ENCODE assay signal across 8 cellular contexts in the genomic region with DNA sequence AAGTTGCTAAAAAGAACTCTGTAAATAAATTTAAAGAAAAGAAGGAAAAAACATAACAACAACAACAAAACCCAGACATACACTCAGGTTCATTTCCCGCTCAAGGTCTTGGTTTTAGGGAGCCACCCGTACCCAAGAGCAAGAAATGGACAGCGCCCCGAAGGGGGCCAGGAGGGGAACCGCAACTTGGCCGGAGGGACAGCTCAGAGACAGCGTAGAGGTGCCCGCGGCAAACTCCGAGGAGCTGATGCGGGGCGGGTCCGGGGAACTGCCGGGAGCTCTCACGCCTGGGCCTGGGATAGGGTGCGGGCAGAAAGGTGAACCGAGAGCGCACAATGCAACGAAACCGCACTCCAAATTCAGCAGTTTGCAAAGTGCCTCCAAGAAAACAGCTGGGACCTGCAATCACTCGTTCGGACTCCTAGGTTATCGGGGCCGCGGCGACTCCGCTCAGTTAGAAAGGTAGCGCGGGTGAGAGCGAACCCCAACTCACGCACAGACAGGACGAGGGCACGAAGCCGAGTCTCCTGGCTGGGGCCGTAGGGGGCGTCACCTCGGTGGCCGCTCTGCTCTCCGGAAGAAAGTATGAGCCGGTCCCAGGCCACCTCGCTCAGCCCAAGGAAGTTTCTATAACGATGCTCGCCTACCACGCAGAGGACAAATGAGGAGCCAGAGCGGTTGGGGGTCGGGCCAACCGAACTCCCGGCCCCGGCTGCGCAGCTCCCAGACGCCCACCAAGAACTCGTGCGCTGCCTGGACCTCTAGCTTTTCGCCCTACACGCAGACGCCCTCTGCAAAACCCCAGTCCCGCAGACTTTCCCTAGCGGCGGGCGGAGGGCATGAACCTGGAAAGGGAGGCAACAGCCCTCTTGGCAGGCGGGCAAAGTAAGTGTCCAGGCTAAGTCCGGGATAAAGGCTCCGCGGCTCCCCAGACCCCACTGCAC. TPM values are rescaled to one million over a fixed set of nuclear protein-coding genes. Genes with fewer than 3 reads are reported as not detected.
DNase-seq lines count a peak whose midpoint lies in the region; ATAC-seq, FAIRE-seq and TF ChIP-seq lines count a peak whose summit lies in the region.

No MANE protein-coding gene starts in this region.

- H3K9me3 Mint-ChIP-seq in stimulated activated naive CD8-positive, alpha-beta T cell treated with anti-CD3 and anti-CD28 coated beads, Interleukin-15, amount 100 ng/mL, for 72 hours = no peaks in the 10 kb centered on the region

- TF ChIP-seq POLR2A in GM12892 (IDR thresholded peaks at IDR 0.05; ENCODE audit: low read depth, low read length) = no peak

- H3K9me3 ChIP-seq in lower lobe of right lung = no peaks in the 10 kb centered on the region

- H3K4me3 Mint-ChIP-seq in stimulated activated naive CD8-positive, alpha-beta T cell treated with anti-CD3 and anti-CD28 coated beads, Interleukin-15, amount 100 ng/mL, for 72 hours = peak overlapping the region; percentile 87 to 88

- TF ChIP-seq CTCF in dorsolateral prefrontal cortex (IDR thresholded peaks at IDR 0.05 in 54 of 56, conservative IDR thresholded peaks at IDR 0.05 in 2 of 56; ENCODE audit: low read depth in 1 of 56, partially characterized antibody in 56 of 56) (peak in 9 of 56 donors; percentile 6 to 33 (median 11)), lower lobe of right lung (IDR thresholded peaks at IDR 0.05) (peak; percentile 28)

- H3K27ac Mint-ChIP-seq in stimulated activated naive CD8-positive, alpha-beta T cell treated with anti-CD3 and anti-CD28 coated beads, Interleukin-15, amount 100 ng/mL, for 72 hours = no peak overlapping the region

- H3K27me3 Mint-ChIP-seq in stimulated activated naive CD8-positive, alpha-beta T cell treated with anti-CD3 and anti-CD28 coated beads, Interleukin-15, amount 100 ng/mL, for 72 hours = peaks cover 62% of the 10 kb centered on the region

- DNase-seq in NCI-H2107 treated with DMSO at 0.1 percent for 48 hours (lab: John Stamatoyannopoulos, UW; ENCODE audit: unreplicated experiment) (peak; percentile 0), NCI-H2107 (lab: John Stamatoyannopoulos, UW) (no peak), SW480 (ENCODE audit: low spot score) (peak; percentile 27), dorsolateral prefrontal cortex (no peak), lower lobe of right lung (peak; percentile 71), GM12892 (ENCODE audit: insufficient read length) (no peak)
- peak; percentile 17 to 37 for DNase-seq in stimulated activated naive CD8-positive, alpha-beta T cell treated with anti-CD3 and anti-CD28 coated beads, Interleukin-15, amount 100 ng/mL, for 72 hours

- peaks cover 10% of the 10 kb centered on the region for H3K4me1 ChIP-seq in lower lobe of right lung

- H3K4me1 Mint-ChIP-seq in stimulated activated naive CD8-positive, alpha-beta T cell treated with anti-CD3 and anti-CD28 coated beads, Interleukin-15, amount 100 ng/mL, for 72 hours = peaks cover 28% of the 10 kb centered on the region

- H3K4me3 ChIP-seq in dorsolateral prefrontal cortex (peak overlapping the region; percentile 34 to 77 (median 59)), lower lobe of right lung (peak overlapping the region; percentile 68)

- H3K27ac ChIP-seq in dorsolateral prefrontal cortex (peak overlapping the region in 1 of 59 donors; percentile 11), lower lobe of right lung (peak overlapping the region; percentile 81)

- no peak for FAIRE-seq in GM12892 (lab: Jason Lieb, UNC)

- H3K36me3 ChIP-seq in lower lobe of right lung = no peaks in the 10 kb centered on the region

- ATAC-seq in lower lobe of right lung = peak; percentile 54 to 73
- peak; percentile 43 for ATAC-seq in stimulated activated naive CD8-positive, alpha-beta T cell treated with anti-CD3 and anti-CD28 coated beads, Interleukin-15, amount 100 ng/mL, for 72 hours
- ATAC-seq in HG03442 (IDR thresholded peaks at IDR 0.05; ENCODE audit: unreplicated experiment) = no peak

- intact Hi-C loops in dorsolateral prefrontal cortex (cut with DNase I) (no loop called here), lower lobe of right lung (cut with DNase I) (no loop called here)

- H3K27me3 ChIP-seq in dorsolateral prefrontal cortex = peaks cover 0 to 45% (median 16%) of the 10 kb centered on the region in 45 donors
- H3K27me3 ChIP-seq in lower lobe of right lung (ENCODE audit: low read depth) = peaks cover 19% of the 10 kb centered on the region

RNA-seq across cellular contexts. Expression of a gene that starts 1.4 kb away (rescaled TPM):
- total RNA-seq in dorsolateral prefrontal cortex = 1 to 10 TPM in 102 of 120 experiments, under 1 TPM in 17, not detected in 1; 0.31 to 6.7 (median 2.1) TPM
- 108 TPM for total RNA-seq in lower lobe of right lung
- polyA plus RNA-seq in GM12892 (2012; ENCODE audit: missing spikeins) = not detected

Comparison
In these comparisons a context has a peak if more than half of its experiments do, and no peak if none do; other contexts are left out.
1. DNase-seq: peak in NCI-H2107 treated with DMSO at 0.1 percent for 48 hours (single experiment), SW480 (single experiment), lower lobe of right lung (single experiment) and stimulated activated naive CD8-positive, alpha-beta T cell treated with anti-CD3 and anti-CD28 coated beads, Interleukin-15, amount 100 ng/mL, for 72 hours (2 of 2); none in NCI-H2107 (single experiment), dorsolateral prefrontal cortex (0 of 10) and GM12892 (single experiment).
2. RNA of a gene that starts 1.4 kb away (total RNA-seq): 108 TPM in lower lobe of right lung (single experiment); 0.31 to 6.7 TPM in dorsolateral prefrontal cortex; every median in the first group is over 10 times any median in the second.